Comparison of ENCODE assay signal across 9 cellular contexts in genomic region chr1:10415211-10415930, GRCh38. TPM values are rescaled to one million over a fixed set of nuclear protein-coding genes. Genes with fewer than 3 reads are reported as not detected.
A peak's percentile ranks its signal among the peaks of the same experiment; 100 is the strongest.
DNase-seq lines count a peak whose midpoint lies in the region; FAIRE-seq and TF ChIP-seq lines count a peak whose summit lies in the region.
"Had no signal": no experiment of that assay in that cellular context is flagged by ENCODE, and none has a peak within 500 bp of the region (broad histone marks: within the 10 kb centered on the region; RNA-seq: fewer than 3 reads in every experiment).

No MANE protein-coding gene starts in this region.

- H3K27me3 ChIP-seq in A673 (replicated peaks; ENCODE audit: insufficient read depth, low read depth, low read length, poor library complexity) (no peaks in the 10 kb centered on the region), HUES6 (ENCODE audit: control insufficient read depth, insufficient read depth, low read length) (no peaks in the 10 kb centered on the region), adrenal gland (no peaks in the 10 kb centered on the region), layer of hippocampus (ENCODE audit: control insufficient read depth, insufficient read depth, low read length) (no peaks in the 10 kb centered on the region)

- BruUV-seq in A673 (replicated peaks; lab: Mats Ljungman, UMichigan), result no TSS peak

- POLR2A ChIA-PET in A673 (lab: Charles Lee; ENCODE audit: low non-redundant PET) (no interaction called here), GM10248 (lab: Yijun Ruan, JAX) (no interaction called here)

- H3K4me1 ChIP-seq in A673 (ENCODE audit: insufficient read depth, low read length, poor library complexity, severe bottlenecking) (peaks cover 10% of the 10 kb centered on the region), HUES6 (ENCODE audit: control insufficient read depth, insufficient read depth, low read length) (peaks cover 7% of the 10 kb centered on the region; the same call in 1 of the 2 replicates), adrenal gland (replicated peaks in 1 of 2) (no peaks in the 10 kb centered on the region)

- H3K4me3 ChIP-seq in A673 (ENCODE audit: low read depth, low read length, poor library complexity, severe bottlenecking), result no peak overlapping the region
- H3K4me3 ChIP-seq in HUES6 (ENCODE audit: low read depth, low read length), result no peak overlapping the region
- no peak overlapping the region for H3K4me3 ChIP-seq in adrenal gland
- H3K4me3 ChIP-seq: GM12878 had no signal

- DNase-seq in A673 (ENCODE audit: low spot score), result peak; percentile 76
- peak in 4 of 7 donors; percentile 34 to 43 (median 38) for DNase-seq in adrenal gland
- no peak for DNase-seq in NCI-H2029 (lab: John Stamatoyannopoulos, UW)
- DNase-seq in GM10248 (ENCODE audit: extremely low spot score), result no peak
- no peak for DNase-seq in H54 (ENCODE audit: insufficient read length, low spot score)
- DNase-seq in NCI-H1930 (lab: John Stamatoyannopoulos, UW), result no peak

- H3K9me3 ChIP-seq in A673 (ENCODE audit: low read depth, low read length, poor library complexity, severe bottlenecking), result no peaks in the 10 kb centered on the region
- no peaks in the 10 kb centered on the region for H3K9me3 ChIP-seq in HUES6 (ENCODE audit: control insufficient read depth, insufficient read depth, low read depth, low read length)
- H3K9me3 ChIP-seq in adrenal gland (replicated peaks in 1 of 3), result no peaks in the 10 kb centered on the region

- CTCF ChIA-PET in A673 (lab: Charles Lee), result no interaction called here
- CTCF ChIA-PET in GM10248 (lab: Yijun Ruan, JAX), result interaction anchor here (1.7 kb wide), 1 partner anchor 15 kb away, joined by 8 read pairs; the partner anchor contains the start of gene CENPS

- no peak for TF ChIP-seq CTCF in A673 (conservative IDR thresholded peaks at IDR 0.05; ENCODE audit: low read depth, low read length)
- TF ChIP-seq CTCF in adrenal gland (IDR thresholded peaks at IDR 0.05), result no peak
- TF ChIP-seq CTCF in GM10248 (IDR thresholded peaks at IDR 0.05; ENCODE audit: control extremely low read depth, extremely low read depth, low read depth, missing control alignments), result no peak

- TF ChIP-seq POLR2A in adrenal gland (IDR thresholded peaks at IDR 0.05) (no peak), H54 (IDR thresholded peaks at IDR 0.05; ENCODE audit: low read depth, low read length) (no peak)

- H3K27ac ChIP-seq in A673 (ENCODE audit: low read depth, low read length, poor library complexity, severe bottlenecking), result peak overlapping the region; percentile 73
- peak overlapping the region; percentile 21; the same call in 1 of the 2 replicates for H3K27ac ChIP-seq in HUES6 (ENCODE audit: low read depth, low read length)
- peak overlapping the region in 2 of 5 donors; percentile 15 to 81 for H3K27ac ChIP-seq in adrenal gland
- H3K27ac ChIP-seq in layer of hippocampus (ENCODE audit: low read depth, low read length), result peak overlapping the region; percentile 38

- intact Hi-C loops in A673 (cut with micrococcal nuclease; ENCODE audit: unreplicated experiment), result no loop called here
- intact Hi-C loops in adrenal gland (cut with DNase I), result no loop called here

- H3K36me3 ChIP-seq in A673 (ENCODE audit: insufficient read depth, low read length, poor library complexity, severe bottlenecking) (peaks cover 97% of the 10 kb centered on the region), HUES6 (ENCODE audit: control insufficient read depth, insufficient read depth, low read length) (peaks cover 95% of the 10 kb centered on the region), adrenal gland (replicated peaks in 1 of 2) (peaks cover 0 to 90% of the 10 kb centered on the region in 2 donors)

- no peak for FAIRE-seq in H54 (lab: Jason Lieb, UNC)
- FAIRE-seq: GM12878 had no signal

- H3K9ac ChIP-seq in HUES6 (ENCODE audit: low read length), result peak overlapping the region; percentile 62

- 69 to 82% (median 77%) methylated on average over 6 of the region's 6 CpGs for WGBS in adrenal gland, 4 donors

RNA-seq across cellular contexts. Expression of gene CENPS, which starts 14.9 kb away (rescaled TPM):
- 37.7 and 42.2 TPM in 2 replicates for total RNA-seq in A673 (2021)
- total RNA-seq in adrenal gland, result 10 to 100 TPM in 7 of 8 donors, 1 to 10 TPM in 1; 10.0 to 32.9 (median 16.0) TPM
- polyA plus RNA-seq in adrenal gland, result 10 to 100 TPM; 19.6 to 25.4 (median 24.5) TPM

RNA-seq across cellular contexts. Expression of gene PGD, which starts 16.5 kb away (rescaled TPM):
- 423 and 451 TPM in 2 replicates for total RNA-seq in A673 (2021)
- total RNA-seq in adrenal gland, result 100 to 1,000 TPM in 2 of 8 donors, 10 to 100 TPM in 6; 68.5 to 162 (median 84.6) TPM
- 100 to 1,000 TPM in 1 of 3 donors, 10 to 100 TPM in 2; 32.2 to 170 (median 41.4) TPM for polyA plus RNA-seq in adrenal gland

RNA-seq across cellular contexts. Expression of gene CORT, which starts 34.5 kb away (rescaled TPM):
- total RNA-seq in A673 (2021) (1.4 and 2.0 TPM in 2 replicates), adrenal gland (under 1 TPM in 3 of 8 donors, not detected in 5; 0.44 to 0.53 (median 0.46) TPM)
- polyA plus RNA-seq in adrenal gland, result 1 to 10 TPM in 1 of 3 donors, under 1 TPM in 1, not detected in 1; 0.67 to 1.4 TPM

RNA-seq across cellular contexts. Expression of gene DFFA, which starts 57.0 kb away (rescaled TPM):
- total RNA-seq in A673 (2021), result 49.1 and 49.7 TPM in 2 replicates
- total RNA-seq in adrenal gland, result 10 to 100 TPM; 22.5 to 42.1 (median 35.6) TPM
- polyA plus RNA-seq in adrenal gland, result 10 to 100 TPM; 13.0 to 35.2 (median 13.0) TPM

RNA-seq across cellular contexts. Expression of gene PEX14, which starts 59.4 kb away (rescaled TPM):
- total RNA-seq in A673 (2021) (26.8 and 29.3 TPM in 2 replicates), adrenal gland (10 to 100 TPM in 6 of 8 donors, 1 to 10 TPM in 2; 9.7 to 23.9 (median 18.1) TPM)
- 10 to 100 TPM; 15.7 to 19.5 (median 19.5) TPM for polyA plus RNA-seq in adrenal gland

Comparison
In these comparisons a context has a peak if more than half of its experiments do, and no peak if none do; other contexts are left out.
1. DNase-seq: peak in A673 (single experiment) and adrenal gland (4 of 7); none in NCI-H2029 (single experiment), GM10248 (single experiment), H54 (single experiment) and NCI-H1930 (0 of 2).